1 cellular context compared by ENCODE assay signal in the genomic region with DNA sequence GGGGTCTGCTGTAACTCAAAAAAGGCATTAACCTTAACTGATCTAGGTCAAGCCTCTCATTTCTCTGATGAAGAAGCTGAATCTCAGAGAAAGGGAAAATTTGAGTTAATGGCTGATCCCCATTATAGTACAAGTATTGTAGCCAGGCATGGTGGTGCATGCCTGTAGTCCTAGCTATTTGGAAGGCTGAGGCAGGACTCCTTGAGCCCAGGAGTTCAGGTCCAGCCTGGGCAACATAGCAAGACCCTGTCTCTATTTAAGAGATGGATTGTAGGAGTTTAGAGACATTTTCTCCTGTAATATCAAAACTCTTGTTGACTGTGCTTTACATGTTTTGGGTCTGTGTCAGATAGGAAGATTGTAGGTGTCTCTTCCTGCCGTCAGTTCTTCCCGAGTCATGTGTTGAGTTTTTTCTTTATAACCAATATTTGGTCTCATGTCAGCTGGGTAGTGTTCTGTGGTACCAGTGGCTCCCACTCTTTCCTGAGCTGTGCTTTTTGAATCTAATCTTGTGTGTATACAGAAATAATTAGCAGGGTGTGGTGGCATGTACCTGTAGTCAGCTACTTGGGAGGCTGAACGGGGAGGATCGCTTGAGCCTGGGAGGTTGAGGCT.
TF ChIP-seq lines count a peak whose summit lies in the region.

No MANE protein-coding gene starts in this region.

TF ChIP-seq in HepG2, 621 proteins besides CTCF, POLR2A, EP300 and RAD21:
- no peak for TF ChIP-seq ZNF367 (CRISPR knock-in tag; IDR thresholded peaks at IDR 0.05; ENCODE audit: borderline replicate concordance)
- TF ChIP-seq ZNF136 (CRISPR knock-in tag; IDR thresholded peaks at IDR 0.05; ENCODE audit: low read depth): no peak
- TF ChIP-seq, protein P1, sequence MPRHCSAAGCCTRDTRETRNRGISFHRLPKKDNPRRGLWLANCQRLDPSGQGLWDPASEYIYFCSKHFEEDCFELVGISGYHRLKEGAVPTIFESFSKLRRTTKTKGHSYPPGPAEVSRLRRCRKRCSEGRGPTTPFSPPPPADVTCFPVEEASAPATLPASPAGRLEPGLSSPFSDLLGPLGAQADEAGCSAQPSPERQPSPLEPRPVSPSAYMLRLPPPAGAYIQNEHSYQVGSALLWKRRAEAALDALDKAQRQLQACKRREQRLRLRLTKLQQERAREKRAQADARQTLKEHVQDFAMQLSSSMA (CRISPR knock-in tag; IDR thresholded peaks at IDR 0.05): no peak
- TF ChIP-seq ZNF121 (CRISPR knock-in tag; IDR thresholded peaks at IDR 0.05): peak; percentile 86
- TF ChIP-seq FOSL2 (CRISPR knock-in tag; IDR thresholded peaks at IDR 0.05): no peak
- TF ChIP-seq, protein P2, sequence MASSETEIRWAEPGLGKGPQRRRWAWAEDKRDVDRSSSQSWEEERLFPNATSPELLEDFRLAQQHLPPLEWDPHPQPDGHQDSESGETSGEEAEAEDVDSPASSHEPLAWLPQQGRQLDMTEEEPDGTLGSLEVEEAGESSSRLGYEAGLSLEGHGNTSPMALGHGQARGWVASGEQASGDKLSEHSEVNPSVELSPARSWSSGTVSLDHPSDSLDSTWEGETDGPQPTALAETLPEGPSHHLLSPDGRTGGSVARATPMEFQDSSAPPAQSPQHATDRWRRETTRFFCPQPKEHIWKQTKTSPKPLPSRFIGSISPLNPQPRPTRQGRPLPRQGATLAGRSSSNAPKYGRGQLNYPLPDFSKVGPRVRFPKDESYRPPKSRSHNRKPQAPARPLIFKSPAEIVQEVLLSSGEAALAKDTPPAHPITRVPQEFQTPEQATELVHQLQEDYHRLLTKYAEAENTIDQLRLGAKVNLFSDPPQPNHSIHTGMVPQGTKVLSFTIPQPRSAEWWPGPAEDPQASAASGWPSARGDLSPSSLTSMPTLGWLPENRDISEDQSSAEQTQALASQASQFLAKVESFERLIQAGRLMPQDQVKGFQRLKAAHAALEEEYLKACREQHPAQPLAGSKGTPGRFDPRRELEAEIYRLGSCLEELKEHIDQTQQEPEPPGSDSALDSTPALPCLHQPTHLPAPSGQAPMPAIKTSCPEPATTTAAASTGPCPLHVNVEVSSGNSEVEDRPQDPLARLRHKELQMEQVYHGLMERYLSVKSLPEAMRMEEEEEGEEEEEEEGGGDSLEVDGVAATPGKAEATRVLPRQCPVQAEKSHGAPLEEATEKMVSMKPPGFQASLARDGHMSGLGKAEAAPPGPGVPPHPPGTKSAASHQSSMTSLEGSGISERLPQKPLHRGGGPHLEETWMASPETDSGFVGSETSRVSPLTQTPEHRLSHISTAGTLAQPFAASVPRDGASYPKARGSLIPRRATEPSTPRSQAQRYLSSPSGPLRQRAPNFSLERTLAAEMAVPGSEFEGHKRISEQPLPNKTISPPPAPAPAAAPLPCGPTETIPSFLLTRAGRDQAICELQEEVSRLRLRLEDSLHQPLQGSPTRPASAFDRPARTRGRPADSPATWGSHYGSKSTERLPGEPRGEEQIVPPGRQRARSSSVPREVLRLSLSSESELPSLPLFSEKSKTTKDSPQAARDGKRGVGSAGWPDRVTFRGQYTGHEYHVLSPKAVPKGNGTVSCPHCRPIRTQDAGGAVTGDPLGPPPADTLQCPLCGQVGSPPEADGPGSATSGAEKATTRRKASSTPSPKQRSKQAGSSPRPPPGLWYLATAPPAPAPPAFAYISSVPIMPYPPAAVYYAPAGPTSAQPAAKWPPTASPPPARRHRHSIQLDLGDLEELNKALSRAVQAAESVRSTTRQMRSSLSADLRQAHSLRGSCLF (CRISPR knock-in tag; IDR thresholded peaks at IDR 0.05; ENCODE audit: borderline replicate concordance): no peak
